ENCODE assay signal across 16 cellular contexts in the genomic region with DNA sequence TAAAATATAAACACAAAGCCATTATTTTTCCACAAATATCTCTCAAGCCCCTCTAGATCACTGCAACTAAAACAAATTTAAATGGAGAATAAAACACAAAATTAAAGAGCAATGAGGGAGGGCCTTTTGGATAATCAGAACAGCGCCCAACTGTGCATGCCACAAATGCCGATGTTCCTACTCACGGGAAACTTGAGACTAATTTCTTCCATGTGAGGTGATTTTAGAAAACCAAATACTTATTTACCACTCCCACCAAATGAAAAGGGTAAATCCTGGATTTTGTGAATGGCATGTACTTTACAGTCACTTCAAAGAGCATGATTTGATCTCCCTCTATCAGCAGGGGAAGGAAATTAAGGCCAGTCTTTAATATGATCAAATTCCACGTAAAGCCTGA.
DNase-seq lines count a peak whose midpoint lies in the region; TF ChIP-seq lines count a peak whose summit lies in the region.
"Had no signal": no experiment of that assay in that cellular context is flagged by ENCODE, and none has a peak within 500 bp of the region (broad histone marks: within the 10 kb centered on the region; RNA-seq: fewer than 3 reads in every experiment).

No MANE protein-coding gene starts in this region.

- H3K4me3 ChIP-seq in adipocyte (ENCODE audit: low read length) (peak overlapping the region; percentile 57), endodermal cell (ENCODE audit: low read length) (no peak overlapping the region), Caco-2 (ENCODE audit: low read depth, low read length) (no peak overlapping the region), dorsolateral prefrontal cortex (no peak overlapping the region)
- H3K4me3 ChIP-seq: psoas muscle had no signal

- CTCF ChIA-PET in Caco-2 (lab: Charles Lee): no interaction called here

- POLR2A ChIA-PET in Caco-2 (lab: Charles Lee): no interaction called here

- H3K27ac Mint-ChIP-seq in endodermal cell (no peak overlapping the region), Caco-2 (ENCODE audit: unreplicated experiment) (no peak overlapping the region)
- H3K27ac Mint-ChIP-seq: activated B cell treated with CpG ODN at 0.5 μM for 24 hours had no signal

- H3K36me3 ChIP-seq in adipocyte (ENCODE audit: control insufficient read depth, insufficient read depth, low read length, severe bottlenecking): peaks cover 43% of the 10 kb centered on the region
- H3K36me3 ChIP-seq in endodermal cell (ENCODE audit: control insufficient read depth, insufficient read depth, low read length): peaks cover 62% of the 10 kb centered on the region
- H3K36me3 ChIP-seq in Caco-2 (ENCODE audit: control insufficient read depth, insufficient read depth, low read length): peaks cover 3% of the 10 kb centered on the region; the same call in 1 of the 2 replicates

- H3K27me3 ChIP-seq in adipocyte (replicated peaks; ENCODE audit: control insufficient read depth, insufficient read depth, low read length) (no peaks in the 10 kb centered on the region), endodermal cell (ENCODE audit: control insufficient read depth, insufficient read depth, low read length, poor library complexity, severe bottlenecking) (no peaks in the 10 kb centered on the region), Caco-2 (replicated peaks; ENCODE audit: control insufficient read depth, insufficient read depth, low read length) (no peaks in the 10 kb centered on the region), dorsolateral prefrontal cortex (no peaks in the 10 kb centered on the region)

- H3K9ac ChIP-seq in adipocyte (ENCODE audit: low read length): peak overlapping the region; percentile 66
- H3K9ac ChIP-seq in endodermal cell (ENCODE audit: extremely low read depth, low read length, poor library complexity, severe bottlenecking): no peak overlapping the region

- H3K9me3 Mint-ChIP-seq in endodermal cell: no peaks in the 10 kb centered on the region
- no peaks in the 10 kb centered on the region for H3K9me3 Mint-ChIP-seq in Caco-2 (ENCODE audit: unreplicated experiment)
- H3K9me3 Mint-ChIP-seq: activated B cell treated with CpG ODN at 0.5 μM for 24 hours; CD4-positive, alpha-beta memory T cell; stimulated activated naive B cell treated with anti-CD40 and anti-IgM and Interleukin-4, amounts not matched to agents 10 μg/mL and 1 μg/mL and 100 μg/mL, for 72 hours had no signal

- H3K4me1 ChIP-seq in adipocyte (ENCODE audit: control insufficient read depth, insufficient read depth, low read length) (peaks cover 45% of the 10 kb centered on the region), endodermal cell (ENCODE audit: control insufficient read depth, insufficient read depth, low read length) (no peaks in the 10 kb centered on the region), Caco-2 (no peaks in the 10 kb centered on the region)
- H3K4me1 ChIP-seq: psoas muscle had no signal

- H3K9me3 ChIP-seq in adipocyte (ENCODE audit: control insufficient read depth, low read length) (no peaks in the 10 kb centered on the region), endodermal cell (ENCODE audit: control insufficient read depth, low read length) (no peaks in the 10 kb centered on the region), Caco-2 (no peaks in the 10 kb centered on the region)
- H3K9me3 ChIP-seq: psoas muscle had no signal

- WGBS in endodermal cell (ENCODE audit: insufficient coverage in 1 of 2, insufficient read length in 1 of 2), 2 experiments: 80 to 94% methylated on average over 1 to 4 of the region's 4 CpGs

- H3K27ac ChIP-seq in endodermal cell (ENCODE audit: low read depth, low read length): no peak overlapping the region
- no peak overlapping the region for H3K27ac ChIP-seq in dorsolateral prefrontal cortex
- H3K27ac ChIP-seq: psoas muscle had no signal

- H3K4me3 Mint-ChIP-seq in endodermal cell: no peak overlapping the region
- H3K4me3 Mint-ChIP-seq in Caco-2 (ENCODE audit: unreplicated experiment): no peak overlapping the region
- H3K4me3 Mint-ChIP-seq: activated B cell treated with CpG ODN at 0.5 μM for 24 hours; CD4-positive, alpha-beta memory T cell; stimulated activated naive B cell treated with anti-CD40 and anti-IgM and Interleukin-4, amounts not matched to agents 10 μg/mL and 1 μg/mL and 100 μg/mL, for 72 hours had no signal

- no peaks in the 10 kb centered on the region for H3K4me1 Mint-ChIP-seq in endodermal cell
- H3K4me1 Mint-ChIP-seq in Caco-2 (ENCODE audit: low read depth, unreplicated experiment): no peaks in the 10 kb centered on the region
- H3K4me1 Mint-ChIP-seq: activated B cell treated with CpG ODN at 0.5 μM for 24 hours; CD4-positive, alpha-beta memory T cell; stimulated activated naive B cell treated with anti-CD40 and anti-IgM and Interleukin-4, amounts not matched to agents 10 μg/mL and 1 μg/mL and 100 μg/mL, for 72 hours had no signal

- H3K27me3 Mint-ChIP-seq in endodermal cell (ENCODE audit: insufficient read depth) (no peaks in the 10 kb centered on the region), Caco-2 (ENCODE audit: insufficient read depth, unreplicated experiment) (no peaks in the 10 kb centered on the region)
- H3K27me3 Mint-ChIP-seq: activated B cell treated with CpG ODN at 0.5 μM for 24 hours; CD4-positive, alpha-beta memory T cell; stimulated activated naive B cell treated with anti-CD40 and anti-IgM and Interleukin-4, amounts not matched to agents 10 μg/mL and 1 μg/mL and 100 μg/mL, for 72 hours had no signal

- H3K36me3 Mint-ChIP-seq in endodermal cell (ENCODE audit: low read depth) (peaks cover 30% of the 10 kb centered on the region), Caco-2 (ENCODE audit: insufficient read depth, unreplicated experiment) (peaks cover 84% of the 10 kb centered on the region)

- DNase-seq in ELR (ENCODE audit: low read depth) (peak; percentile 83), adipocyte (ENCODE audit: low read depth) (peak; percentile 88), fibroblast of the conjunctiva (ENCODE audit: low read depth) (peak; percentile 59), stromal cell of bone marrow (ENCODE audit: low read depth) (peak; percentile 55), endodermal cell (no peak), Caco-2 (no peak), CD1c-positive myeloid dendritic cell (ENCODE audit: extremely low spot score) (no peak), dorsolateral prefrontal cortex (no peak)
- DNase-seq: activated B cell treated with CpG ODN at 0.5 μM for 24 hours; activated CD8-positive, alpha-beta memory T cell treated with anti-CD3 and anti-CD28 coated beads, Interleukin-2, amount 50 U/mL, for 48 hours; activated naive CD4-positive, alpha-beta T cell treated with anti-CD3 and anti-CD28 coated beads, Interleukin-2, amount 50 U/mL, for 16 hours; CD4-positive, alpha-beta memory T cell; NCI-H1092 treated with DMSO at 0.1 percent for 48 hours; NCI-H446; psoas muscle; stimulated activated naive B cell treated with anti-CD40 and anti-IgM and Interleukin-4, amounts not matched to agents 10 μg/mL and 1 μg/mL and 100 μg/mL, for 72 hours had no signal

- no TSS peak for BruUV-seq in Caco-2 (replicated peaks; lab: Mats Ljungman, UMichigan)

- TF ChIP-seq CTCF in endodermal cell (conservative IDR thresholded peaks at IDR 0.05): no peak
- TF ChIP-seq CTCF in Caco-2 (IDR thresholded peaks at IDR 0.05; ENCODE audit: insufficient read depth in 1 of 2, low read depth in 1 of 2, low read length in 1 of 2, severe bottlenecking in 1 of 2, unreplicated experiment in 1 of 2): no peak
- TF ChIP-seq CTCF in dorsolateral prefrontal cortex (IDR thresholded peaks at IDR 0.05 in 54 of 56, conservative IDR thresholded peaks at IDR 0.05 in 2 of 56; ENCODE audit: low read depth in 1 of 56, partially characterized antibody in 56 of 56): no peak

- intact Hi-C loops in Caco-2 (cut with micrococcal nuclease; ENCODE audit: unreplicated experiment) (no loop called here), dorsolateral prefrontal cortex (cut with DNase I) (no loop called here)

Comparison
In these comparisons a context has a peak if more than half of its experiments do, and no peak if none do; other contexts are left out.
1. DNase-seq: peak in ELR (single experiment), adipocyte (single experiment), fibroblast of the conjunctiva (single experiment) and stromal cell of bone marrow (single experiment); none in endodermal cell (single experiment), Caco-2 (0 of 2), CD1c-positive myeloid dendritic cell (single experiment) and dorsolateral prefrontal cortex (0 of 10).